22 cellular contexts compared by ENCODE assay signal in genomic region chr18:62796216-62796621, GRCh38.
A peak's percentile ranks its signal among the peaks of the same experiment; 100 is the strongest.
DNase-seq lines count a peak whose midpoint lies in the region; ATAC-seq, FAIRE-seq and TF ChIP-seq lines count a peak whose summit lies in the region.
"Had no signal": no experiment of that assay in that cellular context is flagged by ENCODE, and none has a peak within 500 bp of the region (broad histone marks: within the 10 kb centered on the region; RNA-seq: fewer than 3 reads in every experiment).

No MANE protein-coding gene starts in this region.

- ATAC-seq in left colon = peak; percentile 83
- ATAC-seq in right lobe of liver = peak; percentile 77 to 94 (median 84)
- ATAC-seq in naive thymus-derived CD8-positive, alpha-beta T cell = no peak
- no peak for ATAC-seq in GM18907 (IDR thresholded peaks at IDR 0.05; ENCODE audit: unreplicated experiment)
- ATAC-seq: GM12878, GM23338, K562 had no signal

- H3K4me3 Mint-ChIP-seq in CD14-positive monocyte = no peak overlapping the region
- H3K4me3 Mint-ChIP-seq in naive thymus-derived CD8-positive, alpha-beta T cell = no peak overlapping the region
- H3K4me3 Mint-ChIP-seq: CD4-positive, alpha-beta memory T cell; GM23338 had no signal

- TF ChIP-seq CTCF in right lobe of liver (IDR thresholded peaks at IDR 0.05) = no peak
- no peak for TF ChIP-seq CTCF in CD14-positive monocyte (IDR thresholded peaks at IDR 0.05)

- no peak for DNase-seq in left colon
- no peak for DNase-seq in right lobe of liver
- peak; percentile 30 for DNase-seq in small intestine
- DNase-seq in CD14-positive monocyte (ENCODE audit: low spot score) = no peak
- DNase-seq in medulla oblongata (ENCODE audit: extremely low spot score) = no peak
- no peak for DNase-seq in naive thymus-derived CD8-positive, alpha-beta T cell
- DNase-seq: AML-193; CD4-positive, alpha-beta memory T cell; DMS 273 treated with DMSO at 0.1 percent for 48 hours; DMS53; DND-41; EL; HCEC 1CT; IMR-90 had no signal

- no peak for TF ChIP-seq POLR2A in right lobe of liver (IDR thresholded peaks at IDR 0.05)

- H3K27me3 Mint-ChIP-seq in CD14-positive monocyte (ENCODE audit: low read depth in 3 of 3) = peaks cover 0 to 1% (median 0%) of the 10 kb centered on the region in 3 donors
- H3K27me3 Mint-ChIP-seq in naive thymus-derived CD8-positive, alpha-beta T cell = no peaks in the 10 kb centered on the region

- peak; percentile 61 for FAIRE-seq in endometrium (lab: Jason Lieb, UNC)
- FAIRE-seq in small intestine (lab: Jason Lieb, UNC) = no peak
- FAIRE-seq: A204.1, GM12878, H54, K562 had no signal

- intact Hi-C loops in left colon (cut with DNase I, micrococcal nuclease) (no loop called here), right lobe of liver (cut with DNase I) (no loop called here), CD14-positive monocyte (cut with micrococcal nuclease) (no loop called here)

- H3K4me3 ChIP-seq in right lobe of liver (no peak overlapping the region), small intestine (ENCODE audit: low read depth in 1 of 2, low read length in 2 of 2) (no peak overlapping the region)
- H3K4me3 ChIP-seq: GM12878, GM23338, K562 had no signal

- H3K36me3 ChIP-seq in right lobe of liver = no peaks in the 10 kb centered on the region
- H3K36me3 ChIP-seq in small intestine (ENCODE audit: control insufficient read depth in 2 of 2, insufficient read depth in 2 of 2, low read length in 2 of 2) = no peaks in the 10 kb centered on the region

- H3K27ac Mint-ChIP-seq in CD14-positive monocyte = peak overlapping the region in 1 of 7 donors; percentile 26
- H3K27ac Mint-ChIP-seq in naive thymus-derived CD8-positive, alpha-beta T cell = no peak overlapping the region
- H3K27ac Mint-ChIP-seq: CD4-positive, alpha-beta memory T cell had no signal

- peaks cover 0 to 35% (median 11%) of the 10 kb centered on the region in 4 donors for H3K4me1 ChIP-seq in right lobe of liver
- H3K4me1 ChIP-seq in small intestine (ENCODE audit: control insufficient read depth in 2 of 2, insufficient read depth in 1 of 2, low read depth in 1 of 2, low read length in 1 of 2) = no peaks in the 10 kb centered on the region

- POLR2A ChIA-PET in naive thymus-derived CD8-positive, alpha-beta T cell (lab: Charles Lee) = no interaction called here

- H3K27me3 ChIP-seq in right lobe of liver (no peaks in the 10 kb centered on the region), small intestine (ENCODE audit: control insufficient read depth in 2 of 2, insufficient read depth in 2 of 2, low read length in 2 of 2) (no peaks in the 10 kb centered on the region)

- H3K36me3 Mint-ChIP-seq in CD14-positive monocyte = no peaks in the 10 kb centered on the region
- peaks cover 0 to 2% (median 0%) of the 10 kb centered on the region in 3 donors for H3K36me3 Mint-ChIP-seq in naive thymus-derived CD8-positive, alpha-beta T cell
- H3K36me3 Mint-ChIP-seq: CD4-positive, alpha-beta memory T cell had no signal

- peaks cover 19% of the 10 kb centered on the region for H3K4me1 Mint-ChIP-seq in CD14-positive monocyte
- H3K4me1 Mint-ChIP-seq in naive thymus-derived CD8-positive, alpha-beta T cell = peaks cover 3 to 9% (median 6%) of the 10 kb centered on the region in 4 donors

- WGBS in right lobe of liver (ENCODE audit: insufficient coverage, low coverage, low lambda C conversion rate, missing lambda C conversion rate) = 26% methylated on average over 1 of the region's 1 CpG
- WGBS in small intestine, 3 donors = 65 to 76% (median 66%) methylated on average over 1 of the region's 1 CpG

- H3K9me3 Mint-ChIP-seq in CD14-positive monocyte = no peaks in the 10 kb centered on the region
- peaks cover 0 to 2% (median 0%) of the 10 kb centered on the region in 9 donors for H3K9me3 Mint-ChIP-seq in naive thymus-derived CD8-positive, alpha-beta T cell
- H3K9me3 Mint-ChIP-seq: CD4-positive, alpha-beta memory T cell; GM23338 had no signal

- H3K27ac ChIP-seq in right lobe of liver (peak overlapping the region in 2 of 3 donors; percentile 54 to 69), small intestine (ENCODE audit: low read depth in 1 of 2, low read length in 1 of 2) (no peak overlapping the region)
- H3K27ac ChIP-seq: C4-2B had no signal

- H3K9me3 ChIP-seq in right lobe of liver (no peaks in the 10 kb centered on the region), small intestine (ENCODE audit: control insufficient read depth, low read depth) (no peaks in the 10 kb centered on the region)

Comparison
In these comparisons a context has a peak if more than half of its experiments do, and no peak if none do; other contexts are left out.
1. ATAC-seq: peak in left colon (single experiment) and right lobe of liver (4 of 4); none in naive thymus-derived CD8-positive, alpha-beta T cell (0 of 2) and GM18907 (single experiment).
2. H3K27ac ChIP-seq: peak in right lobe of liver (2 of 3); none in small intestine (0 of 2).